In genomic region chr7:8263048-8263447, GRCh38 we compare ENCODE assay signal across 10 cellular contexts. TPM values are rescaled to one million over a fixed set of nuclear protein-coding genes. Genes with fewer than 3 reads are reported as not detected.
A peak's percentile ranks its signal among the peaks of the same experiment; 100 is the strongest.
DNase-seq lines count a peak whose midpoint lies in the region; ATAC-seq and TF ChIP-seq lines count a peak whose summit lies in the region.
"Had no signal": no experiment of that assay in that cellular context is flagged by ENCODE, and none has a peak within 500 bp of the region (broad histone marks: within the 10 kb centered on the region; RNA-seq: fewer than 3 reads in every experiment).

No MANE protein-coding gene starts in this region.

- H3K36me3 ChIP-seq in mammary epithelial cell (ENCODE audit: insufficient read depth, low read length) (no peaks in the 10 kb centered on the region), MM.1S (replicated peaks; ENCODE audit: insufficient read depth, low read length) (no peaks in the 10 kb centered on the region), trophoblast cell (ENCODE audit: control insufficient read depth in 1 of 2, insufficient read depth in 2 of 2, low read length in 2 of 2) (no peaks in the 10 kb centered on the region)
- H3K36me3 ChIP-seq: tibial nerve had no signal

- no peak overlapping the region for H2BK120ac ChIP-seq in trophoblast cell (ENCODE audit: insufficient read depth, low read length, poor library complexity)

- H3K27ac ChIP-seq in mammary epithelial cell (ENCODE audit: insufficient read depth, low read depth, low read length) (no peak overlapping the region), MM.1S (ENCODE audit: low read length) (no peak overlapping the region), trophoblast cell (ENCODE audit: low read depth, low read length) (no peak overlapping the region)

- 86% methylated on average over 7 of the region's 7 CpGs for WGBS in mammary epithelial cell (ENCODE audit: low coverage, missing lambda C conversion rate)
- WGBS in trophoblast cell (ENCODE audit: extremely low coverage, insufficient coverage, insufficient read length): no CpG with 5 or more reads among the region's 7 CpGs

- H3K9ac ChIP-seq in mammary epithelial cell (ENCODE audit: insufficient read depth, low read length): no peak overlapping the region
- H3K9ac ChIP-seq in MM.1S (ENCODE audit: low read length): no peak overlapping the region
- H3K9ac ChIP-seq in trophoblast cell (ENCODE audit: low read length): no peak overlapping the region

- no peak overlapping the region for H3K4ac ChIP-seq in trophoblast cell (ENCODE audit: low read depth, low read length)

- H3K79me2 ChIP-seq in mammary epithelial cell (ENCODE audit: insufficient read depth, low read length): no peaks in the 10 kb centered on the region
- no peaks in the 10 kb centered on the region for H3K79me2 ChIP-seq in MM.1S (ENCODE audit: low read length)
- no peaks in the 10 kb centered on the region for H3K79me2 ChIP-seq in trophoblast cell (ENCODE audit: control insufficient read depth, insufficient read depth, low read length, poor library complexity)

- CTCF ChIA-PET in activated CD8-positive, alpha-beta memory T cell treated with anti-CD3 and anti-CD28 coated beads, Interleukin-2, amount 10 ng/mL, durations not matched to agents 7 days and 5 days (lab: Charles Lee): no interaction called here
- CTCF ChIA-PET in mammary epithelial cell (lab: Charles Lee; ENCODE audit: low non-redundant PET): no interaction called here

- no peaks in the 10 kb centered on the region for H3K36me3 Mint-ChIP-seq in activated CD8-positive, alpha-beta memory T cell treated with anti-CD3 and anti-CD28 coated beads, Interleukin-2, amount 10 ng/mL, durations not matched to agents 7 days and 5 days
- H3K36me3 Mint-ChIP-seq in nephron progenitor cell (ENCODE audit: low read depth): no peaks in the 10 kb centered on the region

- peaks cover 6% of the 10 kb centered on the region for H3K4me1 Mint-ChIP-seq in activated CD8-positive, alpha-beta memory T cell treated with anti-CD3 and anti-CD28 coated beads, Interleukin-2, amount 10 ng/mL, durations not matched to agents 7 days and 5 days
- H3K4me1 Mint-ChIP-seq in nephron progenitor cell: peaks cover 4% of the 10 kb centered on the region

- peak overlapping the region; percentile 23 for H3K4me3 Mint-ChIP-seq in activated CD8-positive, alpha-beta memory T cell treated with anti-CD3 and anti-CD28 coated beads, Interleukin-2, amount 10 ng/mL, durations not matched to agents 7 days and 5 days
- H3K4me3 Mint-ChIP-seq in nephron progenitor cell: peak overlapping the region; percentile 74

- dilution Hi-C loops in mammary epithelial cell (cut with HindIII; ENCODE audit: low sequenced_read_pairs): no loop called here

- no peak overlapping the region for H4K91ac ChIP-seq in trophoblast cell (ENCODE audit: low read depth, low read length)

- peaks cover 7% of the 10 kb centered on the region for H3K27me3 ChIP-seq in mammary epithelial cell (ENCODE audit: insufficient read depth, low read length)
- no peaks in the 10 kb centered on the region for H3K27me3 ChIP-seq in MM.1S (replicated peaks; ENCODE audit: insufficient read depth, low read length)
- no peaks in the 10 kb centered on the region for H3K27me3 ChIP-seq in trophoblast cell (ENCODE audit: insufficient read depth, low read length)

- H4K8ac ChIP-seq in trophoblast cell (ENCODE audit: low read depth, low read length): no peak overlapping the region

- BruUV-seq in mammary epithelial cell (replicated peaks; lab: Mats Ljungman, UMichigan): TSS peak; percentile 18

- H3K9me3 ChIP-seq in mammary epithelial cell (replicated peaks; ENCODE audit: insufficient read depth, low read length): no peaks in the 10 kb centered on the region
- no peaks in the 10 kb centered on the region for H3K9me3 ChIP-seq in MM.1S (replicated peaks; ENCODE audit: insufficient read depth, low read length)
- no peaks in the 10 kb centered on the region for H3K9me3 ChIP-seq in trophoblast cell (ENCODE audit: insufficient read depth, low read depth, low read length)

- H2AFZ ChIP-seq in mammary epithelial cell (ENCODE audit: low read depth, low read length): no peak overlapping the region
- H2AFZ ChIP-seq in MM.1S (ENCODE audit: low read length): no peak overlapping the region
- no peak overlapping the region for H2AFZ ChIP-seq in trophoblast cell (ENCODE audit: insufficient read depth, low read length, poor library complexity)

- H3K4me3 ChIP-seq in mammary epithelial cell (replicated peaks in 1 of 3; ENCODE audit: insufficient read depth in 1 of 3, low read depth in 2 of 3, low read length in 3 of 3) (no peak overlapping the region), MM.1S (ENCODE audit: low read length) (no peak overlapping the region), trophoblast cell (ENCODE audit: low read depth, low read length) (no peak overlapping the region)

- in situ Hi-C loops in mammary epithelial cell (cut with MboI; ENCODE audit: low sequenced_read_pairs in 2 of 2): no loop called here

- H3K27ac Mint-ChIP-seq in activated CD8-positive, alpha-beta memory T cell treated with anti-CD3 and anti-CD28 coated beads, Interleukin-2, amount 10 ng/mL, durations not matched to agents 7 days and 5 days: no peak overlapping the region
- H3K27ac Mint-ChIP-seq in nephron progenitor cell: no peak overlapping the region

- DNase-seq in activated CD8-positive, alpha-beta memory T cell treated with anti-CD3 and anti-CD28 coated beads, Interleukin-2, amount 10 ng/mL, durations not matched to agents 7 days and 5 days: no peak
- DNase-seq in activated CD8-positive, alpha-beta memory T cell treated with anti-CD3 and anti-CD28 coated beads, Interleukin-2, amount 50 U/mL, for 4 hours: no peak
- peak; percentile 70 for DNase-seq in NCI-H146 treated with DMSO at 0.1 percent for 48 hours (lab: John Stamatoyannopoulos, UW; ENCODE audit: unreplicated experiment)
- DNase-seq in mammary epithelial cell: no peak
- no peak for DNase-seq in nephron progenitor cell
- no peak for DNase-seq in MM.1S
- no peak for DNase-seq in NCI-H1105 treated with DMSO at 0.1 percent for 48 hours (lab: John Stamatoyannopoulos, UW)
- DNase-seq in trophoblast cell: no peak
- DNase-seq: KG1 had no signal

- no peak for ATAC-seq in activated CD8-positive, alpha-beta memory T cell treated with anti-CD3 and anti-CD28 coated beads, Interleukin-2, amount 10 ng/mL, durations not matched to agents 7 days and 5 days

- H3K14ac ChIP-seq in trophoblast cell (ENCODE audit: low read length): no peak overlapping the region

- peaks cover 69% of the 10 kb centered on the region for H3K27me3 Mint-ChIP-seq in activated CD8-positive, alpha-beta memory T cell treated with anti-CD3 and anti-CD28 coated beads, Interleukin-2, amount 10 ng/mL, durations not matched to agents 7 days and 5 days
- peaks cover 68% of the 10 kb centered on the region for H3K27me3 Mint-ChIP-seq in nephron progenitor cell (ENCODE audit: low read depth, poor library complexity)

- H4K20me1 ChIP-seq in mammary epithelial cell (ENCODE audit: insufficient read depth, low read length) (no peaks in the 10 kb centered on the region), MM.1S (ENCODE audit: insufficient read depth, low read length) (no peaks in the 10 kb centered on the region)

- H3K79me1 ChIP-seq in trophoblast cell (ENCODE audit: low read length): peaks cover 6% of the 10 kb centered on the region

- peaks cover 5% of the 10 kb centered on the region for H3K4me1 ChIP-seq in mammary epithelial cell (ENCODE audit: insufficient read depth, low read length)
- H3K4me1 ChIP-seq in MM.1S (ENCODE audit: low read length): no peaks in the 10 kb centered on the region
- peaks cover 3 to 4% of the 10 kb centered on the region in 2 experiments for H3K4me1 ChIP-seq in trophoblast cell (ENCODE audit: control insufficient read depth in 1 of 2, insufficient read depth in 2 of 2, low read length in 2 of 2)

- H3K9me2 ChIP-seq in MM.1S (replicated peaks; ENCODE audit: insufficient read depth, low read length): no peaks in the 10 kb centered on the region

- H4K12ac ChIP-seq in trophoblast cell (ENCODE audit: low read depth, low read length): no peak overlapping the region

- H2AK5ac ChIP-seq in trophoblast cell (ENCODE audit: low read length): no peak overlapping the region

- no peak overlapping the region for H2BK12ac ChIP-seq in trophoblast cell (ENCODE audit: low read length)

- H2BK5ac ChIP-seq in trophoblast cell (ENCODE audit: low read depth, low read length, poor library complexity): no peak overlapping the region

- H3K23ac ChIP-seq in trophoblast cell (ENCODE audit: low read length): no peak overlapping the region

- no peak overlapping the region for H3K4me2 ChIP-seq in mammary epithelial cell (ENCODE audit: insufficient read depth, low read depth, low read length)
- H3K4me2 ChIP-seq in MM.1S (ENCODE audit: low read depth, low read length): no peak overlapping the region
- no peak overlapping the region for H3K4me2 ChIP-seq in trophoblast cell (ENCODE audit: low read length)

- H3F3A ChIP-seq in MM.1S (ENCODE audit: insufficient read depth, low read length): no peaks in the 10 kb centered on the region

- intact Hi-C loops in mammary epithelial cell (cut with micrococcal nuclease): no loop called here

- no peak for TF ChIP-seq CTCF in mammary epithelial cell (conservative IDR thresholded peaks at IDR 0.05 in 1 of 2, IDR thresholded peaks at IDR 0.05 in 1 of 2; ENCODE audit: extremely low read depth in 1 of 2, insufficient read depth in 1 of 2, low read depth in 1 of 2, low read length in 2 of 2)
- TF ChIP-seq CTCF in nephron progenitor cell (IDR thresholded peaks at IDR 0.05): no peak
- no peak for TF ChIP-seq CTCF in MM.1S (IDR thresholded peaks at IDR 0.05; ENCODE audit: low read length)

- H3K18ac ChIP-seq in trophoblast cell (ENCODE audit: low read length): no peak overlapping the region

- H3K9me3 Mint-ChIP-seq in activated CD8-positive, alpha-beta memory T cell treated with anti-CD3 and anti-CD28 coated beads, Interleukin-2, amount 10 ng/mL, durations not matched to agents 7 days and 5 days (ENCODE audit: low read depth): no peaks in the 10 kb centered on the region
- no peaks in the 10 kb centered on the region for H3K9me3 Mint-ChIP-seq in nephron progenitor cell

RNA-seq across cellular contexts. Expression of gene ICA1, which starts 1.1 kb away (rescaled TPM):
- total RNA-seq in activated CD8-positive, alpha-beta memory T cell treated with anti-CD3 and anti-CD28 coated beads, Interleukin-2, amount 10 ng/mL, durations not matched to agents 7 days and 5 days: 1 to 10 TPM; 2.7 to 3.4 TPM
- total RNA-seq in mammary epithelial cell: 10 to 100 TPM in 1 of 2 donors, 1 to 10 TPM in 1; 5.6 to 24.7 TPM
- 0.17 TPM for polyA plus RNA-seq in mammary epithelial cell
- not detected for polyA minus RNA-seq in mammary epithelial cell
- polyA plus RNA-seq in trophoblast cell (2013): 11.2 and 11.5 TPM in 2 replicates
